Comparison of ENCODE assay signal across 30 cellular contexts in the genomic region with DNA sequence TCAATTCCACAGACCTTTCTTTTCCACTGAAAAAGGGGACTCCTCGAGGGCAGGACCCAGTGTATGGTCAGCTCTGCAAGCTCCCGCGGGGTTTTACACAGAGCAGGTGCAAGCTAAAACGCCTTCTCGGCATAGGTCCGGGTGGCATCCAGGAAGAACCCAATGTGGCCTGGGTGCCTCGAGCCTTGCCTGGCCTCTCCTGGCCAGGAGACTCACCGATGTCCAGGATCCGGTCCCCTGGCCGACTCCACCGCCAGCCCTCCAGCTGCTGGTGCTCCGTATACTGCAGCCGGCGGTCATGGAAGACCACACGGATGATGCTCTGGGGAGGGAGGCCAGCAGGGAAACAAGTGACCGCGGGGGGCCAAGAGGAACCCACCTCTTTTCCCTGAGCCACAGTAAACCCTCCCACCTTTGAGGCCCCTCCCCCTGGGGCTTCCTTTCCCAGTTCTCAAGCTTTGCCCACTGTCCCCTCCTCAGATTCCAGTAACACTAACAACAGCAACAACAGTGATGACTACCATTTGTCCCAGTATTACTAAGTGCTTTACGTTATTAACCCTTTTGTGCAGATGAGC. TPM values are rescaled to one million over a fixed set of nuclear protein-coding genes. Genes with fewer than 3 reads are reported as not detected.
"Had no signal": no experiment of that assay in that cellular context is flagged by ENCODE, and none has a peak within 500 bp of the region (broad histone marks: within the 10 kb centered on the region; RNA-seq: fewer than 3 reads in every experiment).

No MANE protein-coding gene starts in this region.

- ATAC-seq: activated CD4-positive, alpha-beta T cell treated with anti-CD3 and anti-CD28 coated beads for 36 hours; activated CD4-positive, CD25-positive, alpha-beta regulatory T cell treated with anti-CD3 and anti-CD28 coated beads, Interleukin-2, amount 50 U/mL, for 24 hours; activated CD8-positive, alpha-beta T cell treated with anti-CD3 and anti-CD28 coated beads, Interleukin-2, amount 10 ng/mL, durations not matched to agents 7 days and 5 days; PC-3 had no signal

- H3K4me1 Mint-ChIP-seq: activated CD4-positive, alpha-beta T cell treated with anti-CD3 and anti-CD28 coated beads for 36 hours; activated CD4-positive, alpha-beta T cell treated with anti-CD3 and anti-CD28 coated beads, Interleukin-2, amount 10 ng/mL, durations not matched to agents 7 days and 5 days; activated naive CD8-positive, alpha-beta T cell treated with anti-CD3 and anti-CD28 coated beads for 36 hours had no signal

- H3K27me3 Mint-ChIP-seq: activated CD4-positive, alpha-beta T cell treated with anti-CD3 and anti-CD28 coated beads for 36 hours; activated CD4-positive, alpha-beta T cell treated with anti-CD3 and anti-CD28 coated beads, Interleukin-2, amount 10 ng/mL, durations not matched to agents 7 days and 5 days; activated naive CD8-positive, alpha-beta T cell treated with anti-CD3 and anti-CD28 coated beads for 36 hours; activated T-cell treated with anti-CD3 and anti-CD28 coated beads, Interleukin-2, amount 50 U/mL, for 24 hours had no signal

- H3K4me3 Mint-ChIP-seq: activated CD4-positive, alpha-beta T cell treated with anti-CD3 and anti-CD28 coated beads for 36 hours; activated CD4-positive, alpha-beta T cell treated with anti-CD3 and anti-CD28 coated beads, Interleukin-2, amount 10 ng/mL, durations not matched to agents 7 days and 5 days; activated CD8-positive, alpha-beta T cell treated with anti-CD3 and anti-CD28 coated beads, Interleukin-2, amount 10 ng/mL, durations not matched to agents 7 days and 5 days; activated naive CD8-positive, alpha-beta T cell treated with anti-CD3 and anti-CD28 coated beads for 36 hours; activated T-cell treated with anti-CD3 and anti-CD28 coated beads, Interleukin-2, amount 50 U/mL, for 24 hours; T-helper 1 cell treated with Interleukin-12 subunit alpha and Interleukin-12 subunit beta and Interleukin-4 antibody, amounts not matched to agents 30 μg/mL and 1 μg/mL, for 36 hours; T-helper 2 cell treated with Interferon-gamma antibody and Interleukin-4, amounts not matched to agents 5 μg/mL and 100 μg/mL, for 36 hours had no signal

- DNase-seq: activated CD4-positive, alpha-beta T cell treated with anti-CD3 and anti-CD28 coated beads for 36 hours; activated CD4-positive, alpha-beta T cell treated with anti-CD3 and anti-CD28 coated beads, Interleukin-2, amount 10 ng/mL, durations not matched to agents 7 days and 5 days; activated CD4-positive, alpha-beta T cell treated with anti-CD3 and anti-CD28 coated beads, Interleukin-2, amount 50 U/mL, for 48 hours; activated CD8-positive, alpha-beta T cell treated with anti-CD3 and anti-CD28 coated beads, Interleukin-2, amount 10 ng/mL, durations not matched to agents 7 days and 5 days; activated naive CD4-positive, alpha-beta T cell; activated naive CD4-positive, alpha-beta T cell treated with anti-CD3 and anti-CD28 coated beads, Interleukin-2, amount 50 U/mL, for 16 hours; activated naive CD8-positive, alpha-beta T cell treated with anti-CD3 and anti-CD28 coated beads for 36 hours; activated T-cell treated with anti-CD3 and anti-CD28 coated beads, Interleukin-2, amount 50 U/mL, for 24 hours; amniotic stem cell; Karpas-422; KBM-7; NCI-H1105 treated with DMSO at 0.1 percent for 48 hours; NCI-H1436 treated with DMSO at 0.1 percent for 48 hours; NCI-H187; NCI-H2029 treated with DMSO at 0.1 percent for 48 hours; NCI-H2107; NCI-H2171; NCI-H510A; NCI-H526; NCI-H748 treated with DMSO at 0.1 percent for 48 hours; NK-92 treated with Interleukin-12 subunit alpha and Interleukin-12 subunit beta, amount 100 ng/mL, for 24 hours; PC-3; RPMI8226; SHP77 treated with DMSO at 0.1 percent for 48 hours; SK-N-SH had no signal

- H3K36me3 Mint-ChIP-seq: activated naive CD8-positive, alpha-beta T cell treated with anti-CD3 and anti-CD28 coated beads for 36 hours had no signal

- H3K9me3 Mint-ChIP-seq: activated CD4-positive, alpha-beta T cell treated with anti-CD3 and anti-CD28 coated beads, Interleukin-2, amount 10 ng/mL, durations not matched to agents 7 days and 5 days; activated naive CD8-positive, alpha-beta T cell treated with anti-CD3 and anti-CD28 coated beads for 36 hours; activated T-cell treated with anti-CD3 and anti-CD28 coated beads, Interleukin-2, amount 50 U/mL, for 24 hours; T-helper 1 cell treated with Interleukin-12 subunit alpha and Interleukin-12 subunit beta and Interleukin-4 antibody, amounts not matched to agents 30 μg/mL and 1 μg/mL, for 36 hours; T-helper 2 cell treated with Interferon-gamma antibody and Interleukin-4, amounts not matched to agents 5 μg/mL and 100 μg/mL, for 36 hours had no signal

- H3K27ac Mint-ChIP-seq: activated CD4-positive, alpha-beta T cell treated with anti-CD3 and anti-CD28 coated beads for 36 hours; activated CD4-positive, alpha-beta T cell treated with anti-CD3 and anti-CD28 coated beads, Interleukin-2, amount 10 ng/mL, durations not matched to agents 7 days and 5 days; activated CD8-positive, alpha-beta T cell treated with anti-CD3 and anti-CD28 coated beads, Interleukin-2, amount 10 ng/mL, durations not matched to agents 7 days and 5 days; activated naive CD8-positive, alpha-beta T cell treated with anti-CD3 and anti-CD28 coated beads for 36 hours; activated T-cell treated with anti-CD3 and anti-CD28 coated beads, Interleukin-2, amount 50 U/mL, for 24 hours; T-helper 1 cell treated with Interleukin-12 subunit alpha and Interleukin-12 subunit beta and Interleukin-4 antibody, amounts not matched to agents 30 μg/mL and 1 μg/mL, for 36 hours; T-helper 2 cell treated with Interferon-gamma antibody and Interleukin-4, amounts not matched to agents 5 μg/mL and 100 μg/mL, for 36 hours had no signal

RNA-seq across cellular contexts. Expression of a gene that starts 36.1 kb away (rescaled TPM):
- total RNA-seq: cardiac muscle cell, SJSA1 had no signal
